25 cellular contexts compared by ENCODE assay signal in genomic region chr15:70342141-70342540, GRCh38.
"Had no signal": no experiment of that assay in that cellular context is flagged by ENCODE, and none has a peak within 500 bp of the region (broad histone marks: within the 10 kb centered on the region; RNA-seq: fewer than 3 reads in every experiment).

No MANE protein-coding gene starts in this region.

- H3K4me3 ChIP-seq: dorsolateral prefrontal cortex, hepatocyte, mucosa of descending colon, tibial artery, vagina had no signal

- ATAC-seq: activated CD8-positive, alpha-beta T cell treated with anti-CD3 and anti-CD28 coated beads for 36 hours; activated naive CD4-positive, alpha-beta T cell treated with anti-CD3 and anti-CD28 coated beads, Interleukin-2, amount 50 U/mL, for 72 hours; effector memory CD8-positive, alpha-beta T cell; esophagus mucosa; left ventricle myocardium superior; mucosa of descending colon; stimulated activated naive CD8-positive, alpha-beta T cell treated with anti-CD3 and anti-CD28 coated beads, Interleukin-15, amount 100 ng/mL, for 72 hours; T-helper 17 cell had no signal

- H3K27me3 ChIP-seq: hepatocyte, tibial artery, vagina had no signal

- H3K36me3 Mint-ChIP-seq: activated naive CD4-positive, alpha-beta T cell treated with anti-CD3 and anti-CD28 coated beads, Interleukin-2, amount 50 U/mL, for 72 hours; brain; immature natural killer cell; memory B cell; naive B cell had no signal

- H3K4me1 Mint-ChIP-seq: immature natural killer cell; memory B cell; stimulated activated naive CD8-positive, alpha-beta T cell treated with anti-CD3 and anti-CD28 coated beads, Interleukin-15, amount 100 ng/mL, for 72 hours; T-helper 17 cell had no signal

- H3K27ac ChIP-seq: dorsolateral prefrontal cortex, hepatocyte, tibial artery, vagina had no signal

- H3K79me2 ChIP-seq: hepatocyte had no signal

- H3K4me2 ChIP-seq: hepatocyte had no signal

- H3K36me3 ChIP-seq: tibial artery, vagina had no signal

- H3K9me3 Mint-ChIP-seq: activated CD8-positive, alpha-beta T cell treated with anti-CD3 and anti-CD28 coated beads for 36 hours; activated naive CD4-positive, alpha-beta T cell treated with anti-CD3 and anti-CD28 coated beads, Interleukin-2, amount 50 U/mL, for 72 hours; effector memory CD8-positive, alpha-beta T cell; immature natural killer cell; memory B cell; stimulated activated naive CD8-positive, alpha-beta T cell treated with anti-CD3 and anti-CD28 coated beads, Interleukin-15, amount 100 ng/mL, for 72 hours had no signal

- H2AFZ ChIP-seq: hepatocyte had no signal

- H3K4me1 ChIP-seq: tibial artery had no signal

- H3K9me3 ChIP-seq: mucosa of descending colon, tibial artery, vagina had no signal

- DNase-seq: activated CD4-positive, alpha-beta T cell treated with anti-CD3 and anti-CD28 coated beads for 48 hours; activated CD8-positive, alpha-beta T cell treated with anti-CD3 and anti-CD28 coated beads for 36 hours; activated T-cell treated with anti-CD3 and anti-CD28 coated beads, Interleukin-2, amount 50 U/mL, for 1 hour; dorsolateral prefrontal cortex; effector memory CD8-positive, alpha-beta T cell; foreskin melanocyte; glutamatergic neuron; immature natural killer cell; kidney glomerular epithelial cell; left ventricle myocardium superior; mucosa of descending colon; naive B cell; occipital lobe; retina; stimulated activated CD4-positive, alpha-beta T cell treated with anti-CD3 and anti-CD28 coated beads, Interleukin-4, amount 100 ng/mL, for 24 hours; stimulated activated naive CD8-positive, alpha-beta T cell treated with anti-CD3 and anti-CD28 coated beads, Interleukin-15, amount 100 ng/mL, for 72 hours; SW 1271; T-helper 17 cell; tibial artery had no signal

- H3K27ac Mint-ChIP-seq: activated CD8-positive, alpha-beta T cell treated with anti-CD3 and anti-CD28 coated beads for 36 hours; effector memory CD8-positive, alpha-beta T cell; immature natural killer cell; memory B cell; T-helper 17 cell had no signal

- H3K27me3 Mint-ChIP-seq: activated CD8-positive, alpha-beta T cell treated with anti-CD3 and anti-CD28 coated beads for 36 hours; memory B cell; stimulated activated naive CD8-positive, alpha-beta T cell treated with anti-CD3 and anti-CD28 coated beads, Interleukin-15, amount 100 ng/mL, for 72 hours; T-helper 17 cell had no signal

- H3K4me3 Mint-ChIP-seq: activated CD8-positive, alpha-beta T cell treated with anti-CD3 and anti-CD28 coated beads for 36 hours; brain; effector memory CD8-positive, alpha-beta T cell; immature natural killer cell; memory B cell; naive B cell; stimulated activated naive CD8-positive, alpha-beta T cell treated with anti-CD3 and anti-CD28 coated beads, Interleukin-15, amount 100 ng/mL, for 72 hours; T-helper 17 cell had no signal
